In the genomic region with DNA sequence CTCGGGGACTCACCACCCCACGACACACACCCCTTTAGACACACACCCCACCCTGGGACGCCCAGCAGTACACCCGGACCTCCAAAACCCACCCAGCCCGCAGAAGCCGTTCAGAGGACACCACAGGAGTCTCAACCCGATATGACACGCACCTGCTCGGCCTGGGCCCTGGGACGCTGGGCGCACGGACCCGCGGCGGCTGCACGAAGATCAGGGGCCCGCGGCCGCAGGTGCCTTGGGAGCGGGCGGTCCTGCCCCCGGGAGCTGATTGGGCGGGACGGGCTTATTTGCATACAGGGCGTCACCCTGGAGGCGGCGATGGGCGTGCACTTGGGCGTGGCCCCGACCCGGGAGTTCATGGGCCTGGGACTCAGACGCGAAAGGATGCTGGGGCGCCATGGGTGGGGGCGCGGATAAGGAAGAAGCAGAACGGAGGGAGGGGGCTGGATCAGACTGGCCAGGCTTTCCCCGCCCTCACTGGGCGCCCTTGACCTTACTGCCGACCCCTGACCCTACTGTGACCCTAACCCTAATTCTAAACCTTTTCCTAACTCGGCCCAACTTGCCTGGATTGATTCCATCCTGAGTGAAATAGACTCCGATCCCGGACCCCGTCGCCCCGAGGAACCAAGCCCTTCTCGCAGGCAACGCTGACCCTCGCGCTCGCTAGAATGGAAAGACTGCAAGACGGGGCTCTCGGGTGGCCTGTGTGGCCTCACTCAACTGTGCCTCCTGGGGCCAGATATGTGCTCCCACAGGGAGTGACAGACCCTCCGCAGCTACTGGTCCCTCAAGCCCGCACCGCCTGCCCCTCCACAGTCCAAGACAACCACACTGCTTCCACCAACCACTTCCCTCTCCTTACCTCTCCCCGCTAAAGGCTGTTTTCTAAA, we compare ENCODE assay signal across 8 cellular contexts. TPM values are rescaled to one million over a fixed set of nuclear protein-coding genes. Genes with fewer than 3 reads are reported as not detected.
DNase-seq lines count a peak whose midpoint lies in the region; ATAC-seq and TF ChIP-seq lines count a peak whose summit lies in the region.

A gene (minus strand): TSS at position 211 of the 893 bp plus-strand sequence. CDS start 19,528 bp downstream, outside the sequence.

- H3K4me2 ChIP-seq in OCI-LY3 (ENCODE audit: low read length) (peak within 1 kb of the TSS; percentile 82), neuronal stem cell (ENCODE audit: insufficient read depth, low read length, poor library complexity, severe bottlenecking) (peak within 1 kb of the TSS; percentile 67)

- H3K18ac ChIP-seq in neuronal stem cell (ENCODE audit: low read length): peak within 1 kb of the TSS; percentile 57

- TF ChIP-seq CTCF in BJ (IDR thresholded peaks at IDR 0.05; ENCODE audit: insufficient read depth, low read depth, low read length) (no peak), OCI-LY3 (IDR thresholded peaks at IDR 0.05; ENCODE audit: low read depth, low read length) (no peak), fibroblast of villous mesenchyme (IDR thresholded peaks at IDR 0.05; ENCODE audit: insufficient read depth, low read depth, low read length) (no peak)

- H2BK120ac ChIP-seq in neuronal stem cell (ENCODE audit: low read depth, low read length): no peak within 1 kb of the TSS

- peaks cover 3% of the 10 kb centered on the region; the same call in 1 of the 2 replicates for H4K20me1 ChIP-seq in OCI-LY3 (ENCODE audit: insufficient read depth, low read length)

- WGBS in neuronal stem cell (ENCODE audit: extremely low coverage in 2 of 2, insufficient read length in 2 of 2, insufficient replicate concordance in 1 of 2), 2 donors: no CpG with 5 or more reads among the region's 57 CpGs

- DNase-seq in BJ (ENCODE audit: low read depth) (no peak), fibroblast of villous mesenchyme (ENCODE audit: low read depth) (peak; percentile 68), neuronal stem cell (ENCODE audit: low spot score) (peak; percentile 74), substantia nigra (lab: John Stamatoyannopoulos, UW) (peak in 31 of 49 donors; percentile 0 to 69 (median 21))
- peak; percentile 35 to 62 for DNase-seq in activated T-helper 1 cell treated with anti-CD3 and anti-CD28 coated beads, Interleukin-2, amount 50 U/mL, for 16 hours (ENCODE audit: low read depth in 1 of 2, low spot score in 1 of 2)

- no peak within 1 kb of the TSS for H4K8ac ChIP-seq in neuronal stem cell (ENCODE audit: low read depth, low read length)

- H2BK5ac ChIP-seq in neuronal stem cell (ENCODE audit: low read length): no peak within 1 kb of the TSS

- H2BK12ac ChIP-seq in neuronal stem cell (ENCODE audit: low read length): no peak within 1 kb of the TSS

- H4K91ac ChIP-seq in neuronal stem cell (ENCODE audit: low read depth, low read length, poor library complexity): no peak within 1 kb of the TSS

- CTCF ChIA-PET in BJ (lab: Yijun Ruan, JAX): interaction anchor here (1.2 kb wide), 1 partner anchor 22 kb away, joined by 3 read pairs; no protein-coding TSS in a partner anchor

- H2AFZ ChIP-seq in OCI-LY3 (ENCODE audit: low read depth, low read length) (no peak within 1 kb of the TSS), neuronal stem cell (ENCODE audit: low read length) (no peak within 1 kb of the TSS)

- no peaks in the 10 kb centered on the region for H3K79me1 ChIP-seq in neuronal stem cell (ENCODE audit: low read depth, low read length)

- no peak within 1 kb of the TSS for H3K27ac ChIP-seq in OCI-LY3 (ENCODE audit: low read length)
- H3K27ac ChIP-seq in neuronal stem cell (replicated peaks; ENCODE audit: low read length): no peak within 1 kb of the TSS
- no peak within 1 kb of the TSS for H3K27ac ChIP-seq in substantia nigra (ENCODE audit: low read depth, low read length, poor library complexity, severe bottlenecking)

- H3K4me1 ChIP-seq in OCI-LY3 (ENCODE audit: low read length): peaks cover 51% of the 10 kb centered on the region
- peaks cover 0 to 13% of the 10 kb centered on the region in 2 donors for H3K4me1 ChIP-seq in neuronal stem cell (ENCODE audit: control insufficient read depth in 2 of 2, insufficient read depth in 1 of 2, low read depth in 1 of 2, low read length in 2 of 2)

- POLR2A ChIA-PET in BJ (lab: Charles Lee): no interaction called here

- peak within 1 kb of the TSS; percentile 44 for H3K14ac ChIP-seq in neuronal stem cell (ENCODE audit: low read length)

- H3K9ac ChIP-seq in OCI-LY3 (ENCODE audit: low read length): peak within 1 kb of the TSS; percentile 79
- H3K9ac ChIP-seq in neuronal stem cell (ENCODE audit: low read depth, low read length, poor library complexity): peak within 1 kb of the TSS; percentile 74

- peak; percentile 94 for TF ChIP-seq POLR2A in GM19193 (IDR thresholded peaks at IDR 0.05; ENCODE audit: extremely low read depth, insufficient read depth, insufficient read length)

- peak; percentile 86 for ATAC-seq in HG03442 (IDR thresholded peaks at IDR 0.05; ENCODE audit: unreplicated experiment)

- no peak within 1 kb of the TSS for H3K4ac ChIP-seq in neuronal stem cell (ENCODE audit: low read length)

- H3K27me3 ChIP-seq in BJ (ENCODE audit: control insufficient read depth, insufficient read depth, low read length) (no peaks in the 10 kb centered on the region), OCI-LY3 (ENCODE audit: low read depth, low read length) (no peaks in the 10 kb centered on the region), neuronal stem cell (ENCODE audit: control insufficient read depth in 3 of 3, insufficient read depth in 3 of 3, low read depth in 1 of 3, low read length in 3 of 3) (peaks cover 0 to 16% (median 0%) of the 10 kb centered on the region in 3 experiments)

- peak within 1 kb of the TSS; percentile 89 for H3K23ac ChIP-seq in neuronal stem cell (ENCODE audit: low read depth, low read length, poor library complexity)

- H3K4me3 ChIP-seq in BJ (ENCODE audit: low read depth, low read length) (peak within 1 kb of the TSS; percentile 23), OCI-LY3 (ENCODE audit: low read length) (peak within 1 kb of the TSS; percentile 86), fibroblast of villous mesenchyme (ENCODE audit: low read depth, low read length) (peak within 1 kb of the TSS; percentile 40), neuronal stem cell (ENCODE audit: low read length in 2 of 2) (peak within 1 kb of the TSS in 1 of 2 donors; percentile 37)

- no peak within 1 kb of the TSS for H2AK5ac ChIP-seq in neuronal stem cell (ENCODE audit: low read depth, low read length)

- H3K9me3 ChIP-seq in OCI-LY3 (ENCODE audit: insufficient read depth, low read length) (no peaks in the 10 kb centered on the region), neuronal stem cell (replicated peaks in 1 of 2; ENCODE audit: control insufficient read depth in 2 of 2, insufficient read depth in 1 of 2, low read depth in 1 of 2, low read length in 2 of 2) (peaks cover 0 to 2% of the 10 kb centered on the region in 2 donors)

- no peaks in the 10 kb centered on the region for H3K36me3 ChIP-seq in BJ (ENCODE audit: control insufficient read depth, insufficient read depth, low read length)
- no peaks in the 10 kb centered on the region for H3K36me3 ChIP-seq in OCI-LY3 (replicated peaks; ENCODE audit: low read depth, low read length)
- H3K36me3 ChIP-seq in neuronal stem cell (replicated peaks in 1 of 2; ENCODE audit: control insufficient read depth in 2 of 2, insufficient read depth in 2 of 2, low read length in 2 of 2): no peaks in the 10 kb centered on the region

- H2BK15ac ChIP-seq in neuronal stem cell (ENCODE audit: low read length): no peak within 1 kb of the TSS

- no peaks in the 10 kb centered on the region; the same call in 1 of the 2 replicates for H3K79me2 ChIP-seq in OCI-LY3 (ENCODE audit: low read length)

RNA-seq across cellular contexts. Expression of the gene that starts here (rescaled TPM):
- polyA plus RNA-seq in BJ (2011; rRNA removed): 0.10 and 0.39 TPM in 2 replicates
- 0.15 and 0.71 TPM in 2 replicates for polyA minus RNA-seq in BJ (2011; rRNA and poly(A)+ RNA removed)
- total RNA-seq in fibroblast of villous mesenchyme: 0.32 TPM in 1 of 2 replicates, not detected in the other
- polyA plus RNA-seq in neuronal stem cell (2013, experiment 1 of 2): 1.1 TPM
- polyA plus RNA-seq in neuronal stem cell (2013, experiment 2 of 2): 1.2 TPM

Comparison
In these comparisons a context has a peak if more than half of its experiments do, and no peak if none do; other contexts are left out.
1. Peak in DNase-seq and H3K4me3 ChIP-seq in fibroblast of villous mesenchyme; RNA of the gene not detected or under 1 TPM.